In the genomic region with DNA sequence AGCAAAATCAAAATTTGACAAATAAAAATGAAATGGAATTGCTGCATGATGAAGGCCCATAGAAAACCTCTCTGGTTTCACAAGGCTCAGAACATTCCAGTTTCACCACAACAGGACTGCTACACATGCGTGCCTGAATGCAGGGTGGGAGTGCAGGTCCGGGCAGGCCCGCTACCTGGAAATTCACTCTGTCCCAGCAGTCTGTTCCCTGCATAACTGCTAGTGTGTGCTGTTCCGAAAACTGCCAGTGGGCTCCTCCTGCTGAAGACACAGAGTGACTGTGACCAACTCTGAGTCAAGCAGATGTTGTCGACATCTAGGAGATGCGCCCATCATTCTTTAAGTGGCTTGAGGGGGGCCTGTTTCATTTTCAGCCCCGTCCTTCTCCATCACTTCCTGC, we compare ENCODE assay signal across 18 cellular contexts.
DNase-seq lines count a peak whose midpoint lies in the region; ATAC-seq, FAIRE-seq and TF ChIP-seq lines count a peak whose summit lies in the region.
"Had no signal": no experiment of that assay in that cellular context is flagged by ENCODE, and none has a peak within 500 bp of the region (broad histone marks: within the 10 kb centered on the region; RNA-seq: fewer than 3 reads in every experiment).

No MANE protein-coding gene starts in this region.

- TF ChIP-seq EP300 in K562 (IDR thresholded peaks at IDR 0.05; ENCODE audit: low read length): no peak

- WGBS in K562 (ENCODE audit: insufficient coverage, low coverage, missing lambda C conversion rate): 79% methylated on average over 7 of the region's 7 CpGs
- no CpG with 5 or more reads among the region's 7 CpGs for WGBS in trophoblast cell (ENCODE audit: extremely low coverage, insufficient coverage, insufficient read length)

- H3K27me3 ChIP-seq in K562 (ENCODE audit: control insufficient read depth in 2 of 2, insufficient read depth in 2 of 2, low read length in 2 of 2) (no peaks in the 10 kb centered on the region), foreskin keratinocyte (no peaks in the 10 kb centered on the region), trophoblast cell (ENCODE audit: insufficient read depth, low read length) (no peaks in the 10 kb centered on the region)

- no peak overlapping the region for H2AK5ac ChIP-seq in trophoblast cell (ENCODE audit: low read length)

- no peaks in the 10 kb centered on the region for H3K36me3 ChIP-seq in HEK293 (ENCODE audit: control insufficient read depth in 2 of 2, insufficient read depth in 1 of 2, low read length in 2 of 2)
- H3K36me3 ChIP-seq in K562 (ENCODE audit: control insufficient read depth, insufficient read depth, low read length): no peaks in the 10 kb centered on the region
- no peaks in the 10 kb centered on the region for H3K36me3 ChIP-seq in trophoblast cell (ENCODE audit: control insufficient read depth in 1 of 2, insufficient read depth in 2 of 2, low read length in 2 of 2)

- in situ Hi-C loops in K562 (cut with MboI): no loop called here

- H3K27ac ChIP-seq in HEK293 (ENCODE audit: extremely low read depth, low read depth, low read length) (no peak overlapping the region), K562 (ENCODE audit: extremely low read depth, low read depth, low read length) (no peak overlapping the region), foreskin keratinocyte (peak overlapping the region; percentile 17), trophoblast cell (ENCODE audit: low read depth, low read length) (no peak overlapping the region)

- intact Hi-C loops in K562 (cut with micrococcal nuclease): no loop called here

- H4K12ac ChIP-seq in trophoblast cell (ENCODE audit: low read depth, low read length): no peak overlapping the region

- H3K9me1 ChIP-seq in K562 (ENCODE audit: control insufficient read depth, insufficient read depth, low read length): no peaks in the 10 kb centered on the region

- TF ChIP-seq RAD21 in K562 (CRISPR knock-in tag; conservative IDR thresholded peaks at IDR 0.05 in 1 of 2, IDR thresholded peaks at IDR 0.05 in 1 of 2): 0 out of 4 replicates have a peak, but pooled peaks of 1 of the 2 experiments have one; percentile 12

- no peak overlapping the region for H3K14ac ChIP-seq in trophoblast cell (ENCODE audit: low read length)

- no peak overlapping the region for H2AFZ ChIP-seq in K562 (ENCODE audit: low read depth, low read length)
- peak overlapping the region; percentile 35 for H2AFZ ChIP-seq in trophoblast cell (ENCODE audit: insufficient read depth, low read length, poor library complexity)

- H2BK120ac ChIP-seq in trophoblast cell (ENCODE audit: insufficient read depth, low read length, poor library complexity): no peak overlapping the region

- H3K4ac ChIP-seq in trophoblast cell (ENCODE audit: low read depth, low read length): no peak overlapping the region

- peak; percentile 56; the same call in 1 of the 3 replicates for ATAC-seq in K562
- ATAC-seq in foreskin keratinocyte: peak; percentile 100
- no peak for ATAC-seq in SK-N-SH treated with all-trans-retinoic acid at 6 μM for 48 hours
- ATAC-seq in HG03108 (IDR thresholded peaks at IDR 0.05; ENCODE audit: unreplicated experiment): no peak
- ATAC-seq: HCT116 had no signal

- CTCF ChIA-PET in HEK293 (lab: Yijun Ruan, JAX): no interaction called here
- CTCF ChIA-PET in K562 (lab: Yijun Ruan, JAX; ENCODE audit: low intra/inter-chr PET ratio): no interaction called here

- no peak for DNase-seq in K562 (ENCODE audit: extremely low read depth in 1 of 4, low spot score in 3 of 4)
- DNase-seq in foreskin keratinocyte: peak; percentile 83 to 92
- peak; percentile 5 to 19 for DNase-seq in trophoblast cell
- DNase-seq in kidney tubule cell (ENCODE audit: low spot score): no peak
- no peak for DNase-seq in EL
- DNase-seq: C1 segment of cervical spinal cord, DMS153, NCI-H1048, NCI-H2171, NCI-H774, Right ventricle myocardium superior had no signal

- H4K8ac ChIP-seq in trophoblast cell (ENCODE audit: low read depth, low read length): no peak overlapping the region

- H3K4me3 ChIP-seq in HEK293 (ENCODE audit: low read depth, low read length): no peak overlapping the region
- no peak overlapping the region for H3K4me3 ChIP-seq in K562
- no peak overlapping the region for H3K4me3 ChIP-seq in trophoblast cell (ENCODE audit: low read depth, low read length)

- POLR2A ChIA-PET in HEK293 (lab: Yijun Ruan, JAX): no interaction called here
- POLR2A ChIA-PET in K562 (lab: Yijun Ruan, JAX): no interaction called here

- H3K4me2 ChIP-seq in K562 (ENCODE audit: insufficient read depth, low read length): no peak overlapping the region
- no peak overlapping the region for H3K4me2 ChIP-seq in trophoblast cell (ENCODE audit: low read length)

- no peaks in the 10 kb centered on the region for H4K20me1 ChIP-seq in K562 (replicated peaks; ENCODE audit: control insufficient read depth, insufficient read depth, low read length)

- H3K23ac ChIP-seq in trophoblast cell (ENCODE audit: low read length): no peak overlapping the region

- TF ChIP-seq CTCF in HEK293 (tag by site-specific recombination; IDR thresholded peaks at IDR 0.05): no peak
- TF ChIP-seq CTCF in K562 (IDR thresholded peaks at IDR 0.05 in 2 of 3, conservative IDR thresholded peaks at IDR 0.05 in 1 of 3; ENCODE audit: insufficient read depth in 2 of 3, low read depth in 1 of 3, low read length in 3 of 3): no peak
- TF ChIP-seq CTCF in foreskin keratinocyte (conservative IDR thresholded peaks at IDR 0.05): peak; percentile 53

- no peak overlapping the region for H3K18ac ChIP-seq in trophoblast cell (ENCODE audit: low read length)

- H3K9ac ChIP-seq in K562 (ENCODE audit: insufficient read depth in 1 of 2, low read depth in 2 of 2, low read length in 2 of 2) (no peak overlapping the region), trophoblast cell (ENCODE audit: low read length) (no peak overlapping the region)

- no peak overlapping the region for H4K91ac ChIP-seq in trophoblast cell (ENCODE audit: low read depth, low read length)

- FAIRE-seq in K562 (lab: Jason Lieb, UNC): no peak
- FAIRE-seq: A204.1, G401.6, GM12892 had no signal

- no TSS peak for BruUV-seq in K562 (replicated peaks; lab: Mats Ljungman, UMichigan)

- no peaks in the 10 kb centered on the region for H3K9me3 ChIP-seq in HEK293 (ENCODE audit: control insufficient read depth, insufficient read depth, low read depth, low read length)
- no peaks in the 10 kb centered on the region for H3K9me3 ChIP-seq in K562 (replicated peaks; ENCODE audit: control insufficient read depth, insufficient read depth, low read depth, low read length)
- no peaks in the 10 kb centered on the region for H3K9me3 ChIP-seq in trophoblast cell (ENCODE audit: insufficient read depth, low read depth, low read length)

- no peaks in the 10 kb centered on the region for H3K79me2 ChIP-seq in K562 (ENCODE audit: control insufficient read depth, insufficient read depth, low read length)
- H3K79me2 ChIP-seq in trophoblast cell (ENCODE audit: control insufficient read depth, insufficient read depth, low read length, poor library complexity): no peaks in the 10 kb centered on the region

- H2BK12ac ChIP-seq in trophoblast cell (ENCODE audit: low read length): no peak overlapping the region

- no peak overlapping the region for H2BK5ac ChIP-seq in trophoblast cell (ENCODE audit: low read depth, low read length, poor library complexity)

- H3K79me1 ChIP-seq in trophoblast cell (ENCODE audit: low read length): no peaks in the 10 kb centered on the region

- H3K4me1 ChIP-seq in HEK293 (ENCODE audit: control insufficient read depth, insufficient read depth, low read length) (no peaks in the 10 kb centered on the region), K562 (replicated peaks in 1 of 2; ENCODE audit: control insufficient read depth in 2 of 2, insufficient read depth in 2 of 2, low read length in 2 of 2) (peaks cover 0 to 14% of the 10 kb centered on the region in 2 experiments; a peak in 3 of 5 replicates), foreskin keratinocyte (peaks cover 10% of the 10 kb centered on the region), trophoblast cell (ENCODE audit: control insufficient read depth in 1 of 2, insufficient read depth in 2 of 2, low read length in 2 of 2) (no peaks in the 10 kb centered on the region)

- no peak for TF ChIP-seq POLR2A in K562 (conservative IDR thresholded peaks at IDR 0.05)

TF ChIP-seq in HEK293, 187 proteins besides CTCF, POLR2A, EP300 and RAD21 (continues in another document):
- peak; percentile 62 for TF ChIP-seq ZNF677 (tag by site-specific recombination; IDR thresholded peaks at IDR 0.05)

TF ChIP-seq in SK-N-SH treated with all-trans-retinoic acid at 6 μM for 48 hours, 23 proteins besides CTCF, POLR2A, EP300 and RAD21:
- TF ChIP-seq SNAI2 (CRISPR knock-in tag; IDR thresholded peaks at IDR 0.05) (no peak), ESRRG (CRISPR knock-in tag; IDR thresholded peaks at IDR 0.05) (no peak)
- TF ChIP-seq, protein P1, sequence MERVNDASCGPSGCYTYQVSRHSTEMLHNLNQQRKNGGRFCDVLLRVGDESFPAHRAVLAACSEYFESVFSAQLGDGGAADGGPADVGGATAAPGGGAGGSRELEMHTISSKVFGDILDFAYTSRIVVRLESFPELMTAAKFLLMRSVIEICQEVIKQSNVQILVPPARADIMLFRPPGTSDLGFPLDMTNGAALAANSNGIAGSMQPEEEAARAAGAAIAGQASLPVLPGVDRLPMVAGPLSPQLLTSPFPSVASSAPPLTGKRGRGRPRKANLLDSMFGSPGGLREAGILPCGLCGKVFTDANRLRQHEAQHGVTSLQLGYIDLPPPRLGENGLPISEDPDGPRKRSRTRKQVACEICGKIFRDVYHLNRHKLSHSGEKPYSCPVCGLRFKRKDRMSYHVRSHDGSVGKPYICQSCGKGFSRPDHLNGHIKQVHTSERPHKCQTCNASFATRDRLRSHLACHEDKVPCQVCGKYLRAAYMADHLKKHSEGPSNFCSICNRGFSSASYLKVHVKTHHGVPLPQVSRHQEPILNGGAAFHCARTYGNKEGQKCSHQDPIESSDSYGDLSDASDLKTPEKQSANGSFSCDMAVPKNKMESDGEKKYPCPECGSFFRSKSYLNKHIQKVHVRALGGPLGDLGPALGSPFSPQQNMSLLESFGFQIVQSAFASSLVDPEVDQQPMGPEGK (CRISPR knock-in tag; IDR thresholded peaks at IDR 0.05; ENCODE audit: borderline replicate concordance): no peak

Comparison
In these comparisons a context has a peak if more than half of its experiments do, and no peak if none do; other contexts are left out.
1. ATAC-seq: peak in K562 (single experiment) and foreskin keratinocyte (single experiment); none in SK-N-SH treated with all-trans-retinoic acid at 6 μM for 48 hours (single experiment) and HG03108 (single experiment).
2. DNase-seq: peak in foreskin keratinocyte (2 of 2) and trophoblast cell (2 of 2); none in K562 (0 of 4), kidney tubule cell (single experiment) and EL (single experiment).